ENCODE assay signal across 8 cellular contexts in the genomic region with DNA sequence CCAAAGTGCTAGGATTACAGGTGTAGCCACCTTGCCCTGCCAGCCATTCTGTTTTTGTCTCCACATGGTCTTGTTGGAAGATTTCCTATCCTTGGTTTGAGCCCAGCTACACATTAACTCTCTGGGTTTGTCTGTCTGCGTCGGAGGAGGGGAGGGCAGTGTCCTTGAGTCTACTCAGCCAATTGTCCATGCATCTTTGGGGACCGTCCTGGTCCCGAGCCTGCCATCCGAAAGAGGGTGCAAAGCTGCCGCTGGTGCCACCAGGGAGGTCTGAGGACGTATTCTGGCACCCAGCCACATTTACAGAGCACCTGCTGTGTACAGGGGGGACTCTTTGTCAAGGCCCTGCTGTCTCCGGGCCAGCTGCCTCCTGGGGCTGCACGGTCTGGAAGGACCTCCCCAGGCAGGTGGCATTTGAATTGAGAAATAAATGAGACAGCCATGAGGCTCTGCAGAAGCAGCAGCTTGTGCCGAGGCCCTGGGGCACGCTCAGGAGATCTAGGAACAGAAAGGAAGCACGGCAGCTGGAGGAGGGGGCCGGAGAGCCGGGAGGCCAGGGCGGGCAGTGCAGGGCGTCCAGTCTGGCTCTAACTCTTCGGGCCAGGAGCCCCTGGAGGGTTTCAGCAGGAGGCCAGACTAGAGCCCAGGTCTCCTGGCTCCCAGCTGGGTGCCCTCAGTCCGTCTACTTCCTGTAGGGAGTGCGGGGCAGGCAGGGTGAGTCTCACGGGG. TPM values are rescaled to one million over a fixed set of nuclear protein-coding genes. Genes with fewer than 3 reads are reported as not detected.
DNase-seq lines count a peak whose midpoint lies in the region; TF ChIP-seq lines count a peak whose summit lies in the region.

No MANE protein-coding gene starts in this region.

- H3K9me3 ChIP-seq in thyroid gland, result no peaks in the 10 kb centered on the region

- TF ChIP-seq CTCF in dorsolateral prefrontal cortex (IDR thresholded peaks at IDR 0.05 in 54 of 56, conservative IDR thresholded peaks at IDR 0.05 in 2 of 56; ENCODE audit: low read depth in 1 of 56, partially characterized antibody in 56 of 56) (no peak), thyroid gland (IDR thresholded peaks at IDR 0.05) (no peak)

- H3K27me3 ChIP-seq in dorsolateral prefrontal cortex, result no peaks in the 10 kb centered on the region
- H3K27me3 ChIP-seq in rectal smooth muscle tissue (ENCODE audit: control insufficient read depth, insufficient read depth, low read length), result no peaks in the 10 kb centered on the region
- H3K27me3 ChIP-seq in thyroid gland, result no peaks in the 10 kb centered on the region

- H3K4me3 ChIP-seq in dorsolateral prefrontal cortex (peak overlapping the region in 43 of 59 donors; percentile 28 to 66 (median 54)), rectal smooth muscle tissue (ENCODE audit: low read length) (peak overlapping the region; percentile 83), thyroid gland (replicated peaks in 1 of 3) (peak overlapping the region in 1 of 3 donors; percentile 70)

- no peak overlapping the region for H3K9ac ChIP-seq in rectal smooth muscle tissue (ENCODE audit: low read length)

- H3K27ac ChIP-seq in dorsolateral prefrontal cortex (peak overlapping the region in 15 of 59 donors; percentile 8 to 84 (median 61)), rectal smooth muscle tissue (ENCODE audit: low read depth, low read length) (no peak overlapping the region), thyroid gland (no peak overlapping the region)

- H3K36me3 ChIP-seq in rectal smooth muscle tissue (ENCODE audit: control insufficient read depth, insufficient read depth, low read length), result no peaks in the 10 kb centered on the region
- H3K36me3 ChIP-seq in thyroid gland, result no peaks in the 10 kb centered on the region

- TF ChIP-seq POLR2A in thyroid gland (IDR thresholded peaks at IDR 0.05), result no peak

- DNase-seq in DMS53 (lab: John Stamatoyannopoulos, UW) (peak; percentile 58), DMS53 treated with DMSO at 0.1 percent for 48 hours (lab: John Stamatoyannopoulos, UW; ENCODE audit: unreplicated experiment) (no peak), NCI-H1105 treated with DMSO at 0.1 percent for 48 hours (lab: John Stamatoyannopoulos, UW) (peak; percentile 57), dorsolateral prefrontal cortex (no peak), kidney tubule cell (ENCODE audit: low spot score) (no peak), thyroid gland (no peak), NCI-H1930 (lab: John Stamatoyannopoulos, UW) (no peak)

- intact Hi-C loops in dorsolateral prefrontal cortex (cut with DNase I), result no loop called here
- intact Hi-C loops in thyroid gland (cut with DNase I), result no loop called here

- no peaks in the 10 kb centered on the region for H3K4me1 ChIP-seq in rectal smooth muscle tissue (ENCODE audit: control insufficient read depth, insufficient read depth, low read length)
- H3K4me1 ChIP-seq in thyroid gland, result peaks cover 17 to 19% of the 10 kb centered on the region in 2 donors

- 78 to 82% methylated on average over 16 to 20 of the region's 20 CpGs for WGBS in thyroid gland, 2 donors

RNA-seq across cellular contexts. Expression of gene CYBA, which starts 1.5 kb away (rescaled TPM):
- total RNA-seq in dorsolateral prefrontal cortex (10 to 100 TPM in 119 of 120 experiments, 1 to 10 TPM in 1; 8.7 to 94.0 (median 30.1) TPM), thyroid gland (100 to 1,000 TPM; 199 to 475 (median 339) TPM)

RNA-seq across cellular contexts. Expression of gene IL17C, which starts 11.0 kb away (rescaled TPM):
- total RNA-seq in dorsolateral prefrontal cortex (under 1 TPM in 2 of 120 experiments, not detected in 118; 0.47 to 0.80 TPM), thyroid gland (not detected)

RNA-seq across cellular contexts. Expression of gene MVD, which starts 13.5 kb away (rescaled TPM):
- total RNA-seq in dorsolateral prefrontal cortex (100 to 1,000 TPM in 5 of 120 experiments, 10 to 100 TPM in 115; 44.3 to 110 (median 70.6) TPM), thyroid gland (10 to 100 TPM; 20.7 to 52.5 (median 43.2) TPM)

RNA-seq across cellular contexts. Expression of gene SNAI3, which starts 36.9 kb away (rescaled TPM):
- total RNA-seq in dorsolateral prefrontal cortex (1 to 10 TPM in 49 of 120 experiments, under 1 TPM in 62, not detected in 9; 0.26 to 2.6 (median 0.90) TPM), thyroid gland (1 to 10 TPM in 3 of 4 donors, under 1 TPM in 1; 0.33 to 1.3 (median 1.3) TPM)

RNA-seq across cellular contexts. Expression of gene RNF166, which starts 56.8 kb away (rescaled TPM):
- total RNA-seq in dorsolateral prefrontal cortex (10 to 100 TPM; 15.1 to 52.4 (median 24.8) TPM), thyroid gland (10 to 100 TPM; 12.5 to 26.8 (median 19.1) TPM)

Comparison
In these comparisons a context has a peak if more than half of its experiments do, and no peak if none do; other contexts are left out.
1. DNase-seq: peak in DMS53 (single experiment) and NCI-H1105 treated with DMSO at 0.1 percent for 48 hours (single experiment); none in DMS53 treated with DMSO at 0.1 percent for 48 hours (single experiment), dorsolateral prefrontal cortex (0 of 10), kidney tubule cell (single experiment), thyroid gland (0 of 2) and NCI-H1930 (0 of 2).